13 cellular contexts compared by ENCODE assay signal in the genomic region with DNA sequence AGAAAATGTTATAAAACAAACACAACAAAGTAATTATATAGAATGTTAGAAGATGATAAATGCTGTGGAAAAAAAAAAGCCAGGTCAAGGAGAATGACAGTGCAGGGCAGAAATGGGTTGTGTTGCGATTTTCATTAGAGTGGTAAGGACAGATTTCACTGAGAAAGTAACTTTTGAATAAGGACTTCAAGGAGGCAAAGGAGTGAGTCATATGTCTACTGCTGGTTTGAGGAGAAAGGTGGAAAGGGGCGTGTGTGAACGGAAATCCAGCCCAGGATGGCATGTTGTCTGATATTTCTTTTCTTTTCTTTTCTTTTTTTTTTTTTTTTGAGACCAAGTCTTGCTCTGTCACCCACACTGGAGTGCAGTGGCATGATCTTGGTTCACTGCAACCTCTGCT. TPM values are rescaled to one million over a fixed set of nuclear protein-coding genes. Genes with fewer than 3 reads are reported as not detected.
DNase-seq lines count a peak whose midpoint lies in the region; ATAC-seq and TF ChIP-seq lines count a peak whose summit lies in the region.
"Had no signal": no experiment of that assay in that cellular context is flagged by ENCODE, and none has a peak within 500 bp of the region (broad histone marks: within the 10 kb centered on the region; RNA-seq: fewer than 3 reads in every experiment).

No MANE protein-coding gene starts in this region.

- no peak for TF ChIP-seq POLR2A in HCT116 (IDR thresholded peaks at IDR 0.05; ENCODE audit: borderline replicate concordance, extremely low read depth, insufficient read depth, insufficient read length)

- H3K9ac ChIP-seq in HCT116 (ENCODE audit: low read length) (no peak overlapping the region), GM23248 (no peak overlapping the region)
- H3K9ac ChIP-seq: BLaER1 treated with 17β-estradiol and CSF1 and Interleukin-3, amounts not matched to agents 10 nM and 100 nM had no signal

- H3K27ac ChIP-seq in HCT116 (ENCODE audit: low read depth, low read length) (no peak overlapping the region), VCaP (peak overlapping the region; percentile 25; the same call in 1 of the 2 replicates), foreskin keratinocyte (no peak overlapping the region), GM23248 (no peak overlapping the region)

- H3K4me1 ChIP-seq in HCT116 (ENCODE audit: control insufficient read depth in 1 of 2, insufficient read depth in 2 of 2, low read length in 2 of 2): peaks cover 7 to 14% of the 10 kb centered on the region in 2 experiments
- no peaks in the 10 kb centered on the region for H3K4me1 ChIP-seq in foreskin keratinocyte
- H3K4me1 ChIP-seq in GM23248 (ENCODE audit: insufficient read depth): no peaks in the 10 kb centered on the region
- H3K4me1 ChIP-seq: HAP-1 had no signal

- H3K27ac Mint-ChIP-seq in activated CD8-positive, alpha-beta T cell treated with anti-CD3 and anti-CD28 coated beads, Interleukin-2, amount 10 ng/mL, durations not matched to agents 7 days and 5 days: no peak overlapping the region
- H3K27ac Mint-ChIP-seq: B cell; CD8-positive, alpha-beta T cell; HFFc6 had no signal

- H3K4me1 Mint-ChIP-seq in activated CD8-positive, alpha-beta T cell treated with anti-CD3 and anti-CD28 coated beads, Interleukin-2, amount 10 ng/mL, durations not matched to agents 7 days and 5 days (ENCODE audit: low read depth): peaks cover 27% of the 10 kb centered on the region

- H3K36me3 Mint-ChIP-seq in activated CD8-positive, alpha-beta T cell treated with anti-CD3 and anti-CD28 coated beads, Interleukin-2, amount 10 ng/mL, durations not matched to agents 7 days and 5 days (ENCODE audit: low read depth): no peaks in the 10 kb centered on the region
- H3K36me3 Mint-ChIP-seq: CD8-positive, alpha-beta T cell had no signal

- POLR2A ChIA-PET in HCT116 (lab: Charles Lee): interaction anchor here (0.5 to 2.2 kb wide), 2 partner anchors 135 to 710 kb away, joined by 4 to 11 read pairs; a partner anchor contains a TSS
- POLR2A ChIA-PET in activated CD8-positive, alpha-beta T cell treated with anti-CD3 and anti-CD28 coated beads, Interleukin-2, amount 10 ng/mL, durations not matched to agents 7 days and 5 days (lab: Charles Lee): interaction anchor here (1.4 kb wide), 1 partner anchor 12 kb away, joined by 4 read pairs; a partner anchor contains a TSS

- H3K36me3 ChIP-seq in HCT116 (ENCODE audit: control insufficient read depth in 1 of 2, insufficient read depth in 2 of 2, low read length in 2 of 2) (no peaks in the 10 kb centered on the region), GM23248 (ENCODE audit: low read depth) (no peaks in the 10 kb centered on the region)
- H3K36me3 ChIP-seq: BLaER1 treated with 17β-estradiol and CSF1 and Interleukin-3, amounts not matched to agents 10 nM and 100 nM; HAP-1 had no signal

- CTCF ChIA-PET in HCT116 (lab: Charles Lee): interaction anchor here (0.8 to 3.8 kb wide), 17 partner anchors 9 to 1086 kb away, joined by 3 to 29 read pairs (median 6); a partner anchor contains a TSS
- CTCF ChIA-PET in activated CD8-positive, alpha-beta T cell treated with anti-CD3 and anti-CD28 coated beads, Interleukin-2, amount 10 ng/mL, durations not matched to agents 7 days and 5 days (lab: Charles Lee): interaction anchor here (0.7 to 13.7 kb wide), 29 partner anchors 8 to 689 kb away, joined by 3 to 322 read pairs (median 3); a partner anchor contains a TSS

- no peak overlapping the region for H3K4me3 Mint-ChIP-seq in activated CD8-positive, alpha-beta T cell treated with anti-CD3 and anti-CD28 coated beads, Interleukin-2, amount 10 ng/mL, durations not matched to agents 7 days and 5 days
- H3K4me3 Mint-ChIP-seq: B cell; CD8-positive, alpha-beta T cell; HFFc6 had no signal

- no peaks in the 10 kb centered on the region for H3K9me3 Mint-ChIP-seq in activated CD8-positive, alpha-beta T cell treated with anti-CD3 and anti-CD28 coated beads, Interleukin-2, amount 10 ng/mL, durations not matched to agents 7 days and 5 days (ENCODE audit: insufficient read depth)
- H3K9me3 Mint-ChIP-seq: CD8-positive, alpha-beta T cell; HFFc6 had no signal

- no peak for TF ChIP-seq CTCF in HCT116 (IDR thresholded peaks at IDR 0.05 in 2 of 3, conservative IDR thresholded peaks at IDR 0.05 in 1 of 3; ENCODE audit: borderline replicate concordance in 1 of 3, insufficient read depth in 1 of 3, low read depth in 2 of 3, low read length in 2 of 3)
- no peak for TF ChIP-seq CTCF in VCaP (conservative IDR thresholded peaks at IDR 0.05)
- no peak for TF ChIP-seq CTCF in foreskin keratinocyte (conservative IDR thresholded peaks at IDR 0.05)

- RAD21 ChIA-PET in HCT116 (lab: Charles Lee; ENCODE audit: low non-redundant PET in 1 of 2, low total read pairs in 2 of 2, uncharacterized antibody in 2 of 2, unreplicated experiment in 2 of 2): interaction anchor here in 1 of 2 experiments (0.8 kb wide), 1 partner anchor 135 kb away, joined by 4 read pairs; a partner anchor contains a TSS

- H4K20me1 ChIP-seq in HCT116 (ENCODE audit: insufficient read depth) (no peaks in the 10 kb centered on the region), GM23248 (ENCODE audit: insufficient read depth) (no peaks in the 10 kb centered on the region)
- H4K20me1 ChIP-seq: BLaER1 treated with 17β-estradiol and CSF1 and Interleukin-3, amounts not matched to agents 10 nM and 100 nM had no signal

- H3F3A ChIP-seq in GM23248 (ENCODE audit: insufficient read depth): no peaks in the 10 kb centered on the region

- ATAC-seq in HCT116 (no peak), foreskin keratinocyte (peak; percentile 30), HG03457 (IDR thresholded peaks at IDR 0.05; ENCODE audit: unreplicated experiment) (no peak)
- no peak for ATAC-seq in activated CD8-positive, alpha-beta T cell treated with anti-CD3 and anti-CD28 coated beads, Interleukin-2, amount 10 ng/mL, durations not matched to agents 7 days and 5 days

- H3K9me2 ChIP-seq in HCT116 (ENCODE audit: insufficient read depth) (no peaks in the 10 kb centered on the region), GM23248 (ENCODE audit: insufficient read depth) (no peaks in the 10 kb centered on the region)

- no peaks in the 10 kb centered on the region for H3K27me3 Mint-ChIP-seq in activated CD8-positive, alpha-beta T cell treated with anti-CD3 and anti-CD28 coated beads, Interleukin-2, amount 10 ng/mL, durations not matched to agents 7 days and 5 days (ENCODE audit: low read depth)

- peak overlapping the region; percentile 11 for H2AFZ ChIP-seq in HCT116 (ENCODE audit: low read depth, low read length, poor library complexity, severe bottlenecking)
- no peak overlapping the region for H2AFZ ChIP-seq in GM23248

- TF ChIP-seq RAD21 in HCT116 (IDR thresholded peaks at IDR 0.05; ENCODE audit: low read depth): no peak

- 68 to 83% methylated on average over 3 of the region's 3 CpGs for WGBS in GM23248 (ENCODE audit: low coverage in 1 of 2, low lambda C conversion rate in 2 of 2, missing lambda C conversion rate in 2 of 2), 2 experiments

- H3K79me2 ChIP-seq in HCT116 (ENCODE audit: insufficient read depth, low read length) (no peaks in the 10 kb centered on the region), GM23248 (ENCODE audit: insufficient read depth) (no peaks in the 10 kb centered on the region)

- intact Hi-C loops in HCT116 (cut with micrococcal nuclease): loop anchor here (1.0 to 10.0 kb wide), 7 partner anchors 151 to 1086 kb away; a partner anchor contains a TSS

- in situ Hi-C loops in GM23248 (cut with MboI): no loop called here

- DNase-seq in HCT116 (ENCODE audit: low read depth, low spot score): no peak
- peak; percentile 44 for DNase-seq in HT1080 (ENCODE audit: low read depth)
- no peak for DNase-seq in foreskin keratinocyte
- DNase-seq in GM23248: no peak
- DNase-seq in activated CD8-positive, alpha-beta T cell treated with anti-CD3 and anti-CD28 coated beads, Interleukin-2, amount 10 ng/mL, durations not matched to agents 7 days and 5 days: no peak

- no peak overlapping the region for H3K4me3 ChIP-seq in HCT116 (replicated peaks in 1 of 2; ENCODE audit: low read depth in 1 of 2, low read length in 2 of 2)
- H3K4me3 ChIP-seq in GM23248: no peak overlapping the region
- H3K4me3 ChIP-seq: BLaER1 treated with 17β-estradiol and CSF1 and Interleukin-3, amounts not matched to agents 10 nM and 100 nM; GM12878; HAP-1 had no signal

- H3K9me3 ChIP-seq in HCT116 (ENCODE audit: control insufficient read depth in 1 of 2, insufficient read depth in 1 of 2, low read depth in 1 of 2, low read length in 2 of 2): no peaks in the 10 kb centered on the region
- H3K9me3 ChIP-seq in GM23248 (ENCODE audit: low read depth): no peaks in the 10 kb centered on the region
- H3K9me3 ChIP-seq: BLaER1 treated with 17β-estradiol and CSF1 and Interleukin-3, amounts not matched to agents 10 nM and 100 nM; HAP-1 had no signal

- H3K4me2 ChIP-seq in HCT116 (ENCODE audit: low read length) (no peak overlapping the region), GM23248 (ENCODE audit: unreplicated experiment) (no peak overlapping the region)

- H3K27me3 ChIP-seq in HCT116 (ENCODE audit: insufficient read depth, low read length) (no peaks in the 10 kb centered on the region), foreskin keratinocyte (peaks cover 10% of the 10 kb centered on the region), GM23248 (replicated peaks; ENCODE audit: insufficient read depth) (no peaks in the 10 kb centered on the region)
- H3K27me3 ChIP-seq: BLaER1 treated with 17β-estradiol and CSF1 and Interleukin-3, amounts not matched to agents 10 nM and 100 nM had no signal

- no TSS peak for BruUV-seq in HCT116 (replicated peaks; lab: Mats Ljungman, UMichigan)

TF ChIP-seq in HCT116, 20 proteins besides CTCF, POLR2A, EP300 and RAD21 (continues in another document):
- no peak for TF ChIP-seq ZNF274 (IDR thresholded peaks at IDR 0.05; ENCODE audit: low read depth, low read length)
- no peak for TF ChIP-seq FOSL1 (IDR thresholded peaks at IDR 0.05; ENCODE audit: low read depth)
- no peak for TF ChIP-seq SRF (IDR thresholded peaks at IDR 0.05; ENCODE audit: low read depth)
- no peak for TF ChIP-seq ZFX (IDR thresholded peaks at IDR 0.05)
- TF ChIP-seq YY1 (IDR thresholded peaks at IDR 0.05; ENCODE audit: extremely low read depth, insufficient replicate concordance, low read depth, low read length): no peak
- TF ChIP-seq TCF7L2 (IDR thresholded peaks at IDR 0.05; ENCODE audit: borderline replicate concordance, extremely low read depth, insufficient read depth, insufficient read length): no peak
- no peak for TF ChIP-seq EZH2phosphoT487 (IDR thresholded peaks at IDR 0.05; ENCODE audit: borderline replicate concordance)

RNA-seq across cellular contexts. Expression of a gene that starts 12.3 kb away (rescaled TPM):
- 104 TPM for total RNA-seq in HCT116 (2021; ENCODE audit: unreplicated experiment)
- 52.6 and 69.5 TPM in 2 replicates for polyA plus RNA-seq in HCT116 (2012)
- 44.1 and 65.8 TPM in 2 replicates for total RNA-seq in HT1080 (2014; rRNA removed; shearing (Covaris generic))
- 110 and 115 TPM in 2 replicates for polyA plus RNA-seq in HT1080 (2015; cell fraction: cytosol; rRNA removed)
- 114 and 158 TPM in 2 replicates for polyA plus RNA-seq in HT1080 (2015; cell fraction: nucleus; rRNA removed)
- total RNA-seq in foreskin keratinocyte: 69.8 and 75.2 TPM in 2 replicates
- polyA plus RNA-seq in foreskin keratinocyte: 34.9 and 46.2 TPM in 2 replicates
- total RNA-seq in GM23248 (2014; rRNA removed; shearing (Covaris generic)): 80.1 and 84.5 TPM in 2 replicates
- polyA plus RNA-seq in GM23248 (2016; fragmentation: Nextera tagmentation; extraction: Ambion mirVana): 97.1 and 99.4 TPM in 2 replicates
- 10 to 100 TPM; 61.2 to 65.0 TPM for total RNA-seq in activated CD8-positive, alpha-beta T cell treated with anti-CD3 and anti-CD28 coated beads, Interleukin-2, amount 10 ng/mL, durations not matched to agents 7 days and 5 days
